In genomic region chr2:59754336-59754735, GRCh38 we compare ENCODE assay signal across 22 cellular contexts.
A peak's percentile ranks its signal among the peaks of the same experiment; 100 is the strongest.
DNase-seq lines count a peak whose midpoint lies in the region; ATAC-seq and TF ChIP-seq lines count a peak whose summit lies in the region.
"Had no signal": no experiment of that assay in that cellular context is flagged by ENCODE, and none has a peak within 500 bp of the region (broad histone marks: within the 10 kb centered on the region; RNA-seq: fewer than 3 reads in every experiment).

No MANE protein-coding gene starts in this region.

- no peak for ATAC-seq in activated CD4-positive, alpha-beta T cell treated with anti-CD3 and anti-CD28 coated beads for 36 hours
- ATAC-seq: A549; gastrocnemius medialis; sciatic nerve; stimulated activated naive CD8-positive, alpha-beta T cell treated with anti-CD3 and anti-CD28 coated beads, Interleukin-15, amount 100 ng/mL, for 72 hours had no signal

- H3K4me3 ChIP-seq in Loucy (ENCODE audit: low read length, poor library complexity, severe bottlenecking) (no peak overlapping the region), neural progenitor cell (no peak overlapping the region)
- H3K4me3 ChIP-seq: A549, gastrocnemius medialis, lung, uterus had no signal

- intact Hi-C loops in activated CD4-positive, alpha-beta T cell treated with anti-CD3 and anti-CD28 coated beads for 36 hours (cut with DNase I, micrococcal nuclease): no loop called here

- no peaks in the 10 kb centered on the region for H3K9me3 ChIP-seq in Loucy (ENCODE audit: insufficient read depth, low read depth, low read length)
- H3K9me3 ChIP-seq in neural progenitor cell (ENCODE audit: low read depth): no peaks in the 10 kb centered on the region
- H3K9me3 ChIP-seq: A549, gastrocnemius medialis, uterus had no signal

- no peaks in the 10 kb centered on the region for H3K9me2 ChIP-seq in Loucy (replicated peaks; ENCODE audit: low read depth, low read length)

- peak; percentile 51 for TF ChIP-seq CTCF in Loucy (conservative IDR thresholded peaks at IDR 0.05; ENCODE audit: low read length)
- TF ChIP-seq CTCF in chondrocyte (IDR thresholded peaks at IDR 0.05): peak; percentile 17
- peak; percentile 59 for TF ChIP-seq CTCF in neural progenitor cell (IDR thresholded peaks at IDR 0.05)

- no peak overlapping the region for H3K27ac ChIP-seq in neural progenitor cell
- H3K27ac ChIP-seq: A549, gastrocnemius medialis, uterus had no signal

- H3K9me3 Mint-ChIP-seq in activated CD4-positive, alpha-beta T cell treated with anti-CD3 and anti-CD28 coated beads for 36 hours (ENCODE audit: low read depth): no peaks in the 10 kb centered on the region
- peaks cover 2% of the 10 kb centered on the region for H3K9me3 Mint-ChIP-seq in chondrocyte (ENCODE audit: low read depth)
- no peaks in the 10 kb centered on the region for H3K9me3 Mint-ChIP-seq in neural progenitor cell
- H3K9me3 Mint-ChIP-seq: stimulated activated naive CD8-positive, alpha-beta T cell treated with anti-CD3 and anti-CD28 coated beads, Interleukin-15, amount 100 ng/mL, for 72 hours; T-helper 2 cell treated with Interferon-gamma antibody and Interleukin-4, amounts not matched to agents 5 μg/mL and 100 μg/mL, for 36 hours had no signal

- H3K36me3 ChIP-seq in Loucy (ENCODE audit: insufficient read depth, low read length) (no peaks in the 10 kb centered on the region), neural progenitor cell (no peaks in the 10 kb centered on the region)
- H3K36me3 ChIP-seq: gastrocnemius medialis, uterus had no signal

- H3K9ac ChIP-seq in Loucy (ENCODE audit: low read depth, low read length, poor library complexity, severe bottlenecking) (no peak overlapping the region), neural progenitor cell (no peak overlapping the region)

- H3K4me2 ChIP-seq in Loucy (ENCODE audit: low read depth, low read length, poor library complexity, severe bottlenecking): no peak overlapping the region
- no peak overlapping the region for H3K4me2 ChIP-seq in neural progenitor cell
- H3K4me2 ChIP-seq: A549 had no signal

- no peaks in the 10 kb centered on the region for H3K27me3 Mint-ChIP-seq in activated CD4-positive, alpha-beta T cell treated with anti-CD3 and anti-CD28 coated beads for 36 hours
- H3K27me3 Mint-ChIP-seq in chondrocyte (ENCODE audit: low read depth) (peaks cover 6% of the 10 kb centered on the region), neural progenitor cell (ENCODE audit: insufficient read depth, low read depth) (peaks cover 2% of the 10 kb centered on the region)
- H3K27me3 Mint-ChIP-seq: stimulated activated naive CD8-positive, alpha-beta T cell treated with anti-CD3 and anti-CD28 coated beads, Interleukin-15, amount 100 ng/mL, for 72 hours had no signal

- no peaks in the 10 kb centered on the region for H3K4me1 ChIP-seq in Loucy (ENCODE audit: insufficient read depth, low read length, poor library complexity, severe bottlenecking)
- H3K4me1 ChIP-seq in neural progenitor cell: peaks cover 6% of the 10 kb centered on the region
- H3K4me1 ChIP-seq: A549, gastrocnemius medialis, uterus had no signal

- peak; percentile 6 for DNase-seq in activated CD4-positive, alpha-beta T cell treated with anti-CD3 and anti-CD28 coated beads for 36 hours
- no peak for DNase-seq in activated CD4-positive, alpha-beta T cell treated with anti-CD3 and anti-CD28 coated beads for 1 hour
- DNase-seq in chondrocyte (ENCODE audit: low spot score): no peak
- DNase-seq in neural progenitor cell (ENCODE audit: low spot score): peak; percentile 46
- DNase-seq in cerebellum (ENCODE audit: low spot score): no peak
- no peak for DNase-seq in activated CD8-positive, alpha-beta memory T cell treated with anti-CD3 and anti-CD28 coated beads for 24 hours
- no peak for DNase-seq in DMS79 treated with DMSO at 0.1 percent for 48 hours (lab: John Stamatoyannopoulos, UW)
- DNase-seq: activated gamma-delta T cell treated with Interleukin-2 at 50 U/mL for 16 hours; gastrocnemius medialis; immature natural killer cell; IMR-90; NCI-H1092 treated with DMSO at 0.1 percent for 48 hours; NCI-H226; SHP77 treated with DMSO at 0.1 percent for 48 hours; stimulated activated naive CD8-positive, alpha-beta T cell treated with anti-CD3 and anti-CD28 coated beads, Interleukin-15, amount 100 ng/mL, for 72 hours; uterus had no signal

- POLR2A ChIA-PET in activated CD4-positive, alpha-beta T cell treated with anti-CD3 and anti-CD28 coated beads for 36 hours (lab: Charles Lee): interaction anchor here (0.6 kb wide), 1 partner anchor 101 kb away, joined by 3 read pairs; no protein-coding TSS in a partner anchor

- no peak overlapping the region for H3K4me3 Mint-ChIP-seq in activated CD4-positive, alpha-beta T cell treated with anti-CD3 and anti-CD28 coated beads for 36 hours
- H3K4me3 Mint-ChIP-seq in chondrocyte (ENCODE audit: unreplicated experiment) (no peak overlapping the region), neural progenitor cell (no peak overlapping the region)
- H3K4me3 Mint-ChIP-seq: CD14-positive monocyte; immature natural killer cell; stimulated activated naive CD8-positive, alpha-beta T cell treated with anti-CD3 and anti-CD28 coated beads, Interleukin-15, amount 100 ng/mL, for 72 hours; T-helper 2 cell treated with Interferon-gamma antibody and Interleukin-4, amounts not matched to agents 5 μg/mL and 100 μg/mL, for 36 hours had no signal

- H4K20me1 ChIP-seq in Loucy (ENCODE audit: insufficient read depth, low read length, poor library complexity, severe bottlenecking) (no peaks in the 10 kb centered on the region), neural progenitor cell (ENCODE audit: low read depth) (no peaks in the 10 kb centered on the region)

- H3K27me3 ChIP-seq in Loucy (ENCODE audit: insufficient read depth, low read length, poor library complexity, severe bottlenecking) (no peaks in the 10 kb centered on the region), neural progenitor cell (no peaks in the 10 kb centered on the region)
- H3K27me3 ChIP-seq: gastrocnemius medialis, uterus had no signal

- no peak overlapping the region for H3K27ac Mint-ChIP-seq in activated CD4-positive, alpha-beta T cell treated with anti-CD3 and anti-CD28 coated beads for 36 hours
- H3K27ac Mint-ChIP-seq in chondrocyte (ENCODE audit: unreplicated experiment) (no peak overlapping the region), neural progenitor cell (no peak overlapping the region)
- H3K27ac Mint-ChIP-seq: CD14-positive monocyte; immature natural killer cell; stimulated activated naive CD8-positive, alpha-beta T cell treated with anti-CD3 and anti-CD28 coated beads, Interleukin-15, amount 100 ng/mL, for 72 hours; T-helper 2 cell treated with Interferon-gamma antibody and Interleukin-4, amounts not matched to agents 5 μg/mL and 100 μg/mL, for 36 hours had no signal

- H2AFZ ChIP-seq in Loucy (ENCODE audit: low read length): no peak overlapping the region
- H2AFZ ChIP-seq in neural progenitor cell (replicated peaks): no peak overlapping the region

- no peaks in the 10 kb centered on the region for H3K36me3 Mint-ChIP-seq in activated CD4-positive, alpha-beta T cell treated with anti-CD3 and anti-CD28 coated beads for 36 hours (ENCODE audit: low read depth)
- no peaks in the 10 kb centered on the region for H3K36me3 Mint-ChIP-seq in chondrocyte (ENCODE audit: low read depth)
- H3K36me3 Mint-ChIP-seq in neural progenitor cell: no peaks in the 10 kb centered on the region
- H3K36me3 Mint-ChIP-seq: CD14-positive monocyte, immature natural killer cell had no signal

- no peaks in the 10 kb centered on the region for H3K4me1 Mint-ChIP-seq in activated CD4-positive, alpha-beta T cell treated with anti-CD3 and anti-CD28 coated beads for 36 hours
- H3K4me1 Mint-ChIP-seq in chondrocyte (ENCODE audit: low read depth) (no peaks in the 10 kb centered on the region), neural progenitor cell (peaks cover 13% of the 10 kb centered on the region)
- H3K4me1 Mint-ChIP-seq: immature natural killer cell; stimulated activated naive CD8-positive, alpha-beta T cell treated with anti-CD3 and anti-CD28 coated beads, Interleukin-15, amount 100 ng/mL, for 72 hours had no signal

- no peaks in the 10 kb centered on the region for H3F3A ChIP-seq in Loucy (ENCODE audit: low read depth)
- no peaks in the 10 kb centered on the region for H3F3A ChIP-seq in neural progenitor cell (ENCODE audit: low read depth)

- CTCF ChIA-PET in activated CD4-positive, alpha-beta T cell treated with anti-CD3 and anti-CD28 coated beads for 36 hours (lab: Charles Lee): no interaction called here

- no peaks in the 10 kb centered on the region for H3K79me2 ChIP-seq in Loucy (ENCODE audit: insufficient read depth, low read length)
- H3K79me2 ChIP-seq in neural progenitor cell (ENCODE audit: low read depth): no peaks in the 10 kb centered on the region

Comparison
In these comparisons a context has a peak if more than half of its experiments do, and no peak if none do; other contexts are left out.
1. DNase-seq: peak in activated CD4-positive, alpha-beta T cell treated with anti-CD3 and anti-CD28 coated beads for 36 hours (single experiment) and neural progenitor cell (single experiment); none in activated CD4-positive, alpha-beta T cell treated with anti-CD3 and anti-CD28 coated beads for 1 hour (single experiment), chondrocyte (single experiment), cerebellum (single experiment), activated CD8-positive, alpha-beta memory T cell treated with anti-CD3 and anti-CD28 coated beads for 24 hours (single experiment) and DMS79 treated with DMSO at 0.1 percent for 48 hours (single experiment).
2. Peak in every context shown above with its lines, with median percentiles within 50 percentile points of each other: CTCF ChIP-seq.